8 cellular contexts compared by ENCODE assay signal in the genomic region with DNA sequence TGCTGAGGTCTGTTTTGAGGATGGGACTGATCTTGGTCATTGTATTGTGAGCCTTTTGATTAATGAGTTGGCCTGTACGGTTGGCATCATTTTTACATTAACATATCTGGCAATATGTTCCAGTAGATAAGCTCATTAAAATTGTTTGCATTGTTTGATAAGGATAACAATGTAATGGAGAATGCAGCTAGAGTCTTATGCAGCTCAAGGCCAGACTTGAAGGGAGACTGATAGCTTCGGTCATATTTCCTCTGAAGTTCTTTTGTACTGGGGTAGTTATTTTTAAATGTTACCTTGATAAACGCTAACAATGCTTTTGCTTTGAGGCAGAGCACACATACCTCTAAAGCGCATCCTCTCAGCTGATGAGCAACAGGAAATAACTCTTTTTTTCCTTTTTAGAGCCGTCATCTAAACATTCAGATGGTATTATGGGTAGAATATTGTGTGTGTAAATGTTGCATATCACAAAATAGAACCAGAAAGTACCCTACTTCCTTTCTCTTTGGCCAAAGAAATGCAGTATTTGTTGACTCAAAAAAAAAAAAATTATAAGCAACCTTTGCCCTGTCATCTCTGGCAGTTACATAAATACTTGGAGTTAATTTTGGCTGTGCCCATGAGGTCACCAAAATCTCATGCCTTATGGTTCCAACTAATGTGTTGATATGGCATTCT. TPM values are rescaled to one million over a fixed set of nuclear protein-coding genes. Genes with fewer than 3 reads are reported as not detected.
DNase-seq lines count a peak whose midpoint lies in the region; TF ChIP-seq lines count a peak whose summit lies in the region.

No MANE protein-coding gene starts in this region.

- H4K20me1 ChIP-seq in GM23248 (ENCODE audit: insufficient read depth), result no peaks in the 10 kb centered on the region

- peak overlapping the region; percentile 99 for H3K27ac Mint-ChIP-seq in activated T-helper 2 cell treated with anti-CD3 and anti-CD28 coated beads, Interferon-gamma antibody, Interleukin-2, Interleukin-4, amounts not matched to agents 10 μg/mL and 5 μg/mL and 100 μg/mL, durations not matched to agents 14 hours and 24 hours and 36 hours

- H3K27me3 ChIP-seq in BE2C, result no peaks in the 10 kb centered on the region
- no peaks in the 10 kb centered on the region for H3K27me3 ChIP-seq in GM23248 (replicated peaks; ENCODE audit: insufficient read depth)
- no peaks in the 10 kb centered on the region for H3K27me3 ChIP-seq in stomach

- H3K4me3 Mint-ChIP-seq in activated T-helper 2 cell treated with anti-CD3 and anti-CD28 coated beads, Interferon-gamma antibody, Interleukin-2, Interleukin-4, amounts not matched to agents 10 μg/mL and 5 μg/mL and 100 μg/mL, durations not matched to agents 14 hours and 24 hours and 36 hours (ENCODE audit: low read depth), result peak overlapping the region; percentile 95

- peaks cover 8% of the 10 kb centered on the region; the same call in 1 of the 2 replicates for H3F3A ChIP-seq in GM23248 (ENCODE audit: insufficient read depth)

- TF ChIP-seq CTCF in BE2C (IDR thresholded peaks at IDR 0.05; ENCODE audit: low read depth, low read length) (no peak), stomach (IDR thresholded peaks at IDR 0.05) (no peak)

- in situ Hi-C loops in GM23248 (cut with MboI), result no loop called here

- no peaks in the 10 kb centered on the region for H3K36me3 Mint-ChIP-seq in activated T-helper 2 cell treated with anti-CD3 and anti-CD28 coated beads, Interferon-gamma antibody, Interleukin-2, Interleukin-4, amounts not matched to agents 10 μg/mL and 5 μg/mL and 100 μg/mL, durations not matched to agents 14 hours and 24 hours and 36 hours (ENCODE audit: low read depth)

- H3K9me2 ChIP-seq in GM23248 (ENCODE audit: insufficient read depth), result no peaks in the 10 kb centered on the region

- peak overlapping the region; percentile 85 for H3K9ac ChIP-seq in GM23248

- peaks cover 47% of the 10 kb centered on the region for H3K79me2 ChIP-seq in GM23248 (ENCODE audit: insufficient read depth)

- DNase-seq in BE2C, result no peak
- DNase-seq in GM23248, result peak; percentile 50
- DNase-seq in activated T-helper 2 cell treated with anti-CD3 and anti-CD28 coated beads, Interferon-gamma antibody, Interleukin-2, Interleukin-4, amounts not matched to agents 10 μg/mL and 5 μg/mL and 100 μg/mL, durations not matched to agents 14 hours and 24 hours and 36 hours (ENCODE audit: low spot score), result no peak
- no peak for DNase-seq in stomach
- no peak for DNase-seq in epidermal melanocyte (ENCODE audit: insufficient read length, low spot score)
- no peak for DNase-seq in glomerular visceral epithelial cell (ENCODE audit: extremely low spot score)
- no peak for DNase-seq in DMS114 treated with DMSO at 0.1 percent for 48 hours (lab: John Stamatoyannopoulos, UW; ENCODE audit: unreplicated experiment)

- H3K9me3 Mint-ChIP-seq in activated T-helper 2 cell treated with anti-CD3 and anti-CD28 coated beads, Interferon-gamma antibody, Interleukin-2, Interleukin-4, amounts not matched to agents 10 μg/mL and 5 μg/mL and 100 μg/mL, durations not matched to agents 14 hours and 24 hours and 36 hours, result no peaks in the 10 kb centered on the region

- WGBS in GM23248 (ENCODE audit: low coverage in 1 of 2, low lambda C conversion rate in 2 of 2, missing lambda C conversion rate in 2 of 2), 2 experiments, result 37 to 50% methylated on average over 5 of the region's 5 CpGs
- 2 to 12% (median 10%) methylated on average over 5 of the region's 5 CpGs for WGBS in stomach, 5 donors

- peak overlapping the region; percentile 95 for H3K4me2 ChIP-seq in GM23248 (ENCODE audit: unreplicated experiment)

- H3K27ac ChIP-seq in GM23248, result no peak overlapping the region
- H3K27ac ChIP-seq in stomach, result peak overlapping the region; percentile 84 to 91 (median 87)

- no peaks in the 10 kb centered on the region for H3K36me3 ChIP-seq in BE2C
- H3K36me3 ChIP-seq in GM23248 (ENCODE audit: low read depth), result no peaks in the 10 kb centered on the region
- no peaks in the 10 kb centered on the region for H3K36me3 ChIP-seq in stomach

- TF ChIP-seq POLR2A in stomach (IDR thresholded peaks at IDR 0.05), result no peak

- intact Hi-C loops in activated T-helper 2 cell treated with anti-CD3 and anti-CD28 coated beads, Interferon-gamma antibody, Interleukin-2, Interleukin-4, amounts not matched to agents 10 μg/mL and 5 μg/mL and 100 μg/mL, durations not matched to agents 14 hours and 24 hours and 36 hours (cut with micrococcal nuclease), result loop anchor here (1.0 to 10.0 kb wide), 8 partner anchors 65 to 1085 kb away; partner anchors contain the start of genes ELP2, INO80C, RMP24 and RPRD1A
- intact Hi-C loops in stomach (cut with DNase I; ENCODE audit: low total_unique reads), result no loop called here

- H2AFZ ChIP-seq in GM23248, result peak overlapping the region; percentile 91

- H3K9me3 ChIP-seq in BE2C (no peaks in the 10 kb centered on the region), GM23248 (ENCODE audit: low read depth) (no peaks in the 10 kb centered on the region), iPS-18c (ENCODE audit: control insufficient read depth, insufficient read depth, low read length) (no peaks in the 10 kb centered on the region), stomach (no peaks in the 10 kb centered on the region)

- no peaks in the 10 kb centered on the region for H3K27me3 Mint-ChIP-seq in activated T-helper 2 cell treated with anti-CD3 and anti-CD28 coated beads, Interferon-gamma antibody, Interleukin-2, Interleukin-4, amounts not matched to agents 10 μg/mL and 5 μg/mL and 100 μg/mL, durations not matched to agents 14 hours and 24 hours and 36 hours (ENCODE audit: low read depth)

- peaks cover 5% of the 10 kb centered on the region for H3K4me1 ChIP-seq in BE2C
- peaks cover 24% of the 10 kb centered on the region for H3K4me1 ChIP-seq in GM23248 (ENCODE audit: insufficient read depth)
- peaks cover 20 to 87% (median 61%) of the 10 kb centered on the region in 4 donors for H3K4me1 ChIP-seq in stomach

- H3K4me3 ChIP-seq in BE2C (ENCODE audit: low read depth, low read length) (peak overlapping the region; percentile 87), GM23248 (peak overlapping the region; percentile 83), iPS-18c (ENCODE audit: insufficient read depth, low read depth, low read length) (peak overlapping the region; percentile 86), stomach (peak overlapping the region; percentile 62 to 81 (median 78))

- peaks cover 63% of the 10 kb centered on the region for H3K4me1 Mint-ChIP-seq in activated T-helper 2 cell treated with anti-CD3 and anti-CD28 coated beads, Interferon-gamma antibody, Interleukin-2, Interleukin-4, amounts not matched to agents 10 μg/mL and 5 μg/mL and 100 μg/mL, durations not matched to agents 14 hours and 24 hours and 36 hours (ENCODE audit: low read depth)

- no peak for TF ChIP-seq EP300 in stomach (IDR thresholded peaks at IDR 0.05)

RNA-seq across cellular contexts. Expression of gene MAPRE2, which starts 1.3 kb away (rescaled TPM):
- polyA plus RNA-seq in BE2C (2012; ENCODE audit: insufficient read depth, insufficient read length, low read depth), result 42.2 TPM
- 6.1 and 11.2 TPM in 2 replicates for total RNA-seq in GM23248 (2014; rRNA removed; shearing (Covaris generic))
- polyA plus RNA-seq in GM23248 (2016; fragmentation: Nextera tagmentation; extraction: Ambion mirVana) (16.0 and 16.1 TPM in 2 replicates), stomach (10 to 100 TPM in 2 of 3 donors, 1 to 10 TPM in 1; 7.4 to 18.5 (median 13.3) TPM)
- 42.7 and 44.6 TPM in 2 replicates for total RNA-seq in activated T-helper 2 cell treated with anti-CD3 and anti-CD28 coated beads, Interferon-gamma antibody, Interleukin-2, Interleukin-4, amounts not matched to agents 10 μg/mL and 5 μg/mL and 100 μg/mL, durations not matched to agents 14 hours and 24 hours and 36 hours
- 100 to 1,000 TPM in 1 of 5 donors, 10 to 100 TPM in 4; 22.2 to 258 (median 51.6) TPM for total RNA-seq in stomach
